1 cellular context compared by ENCODE assay signal in the genomic region with DNA sequence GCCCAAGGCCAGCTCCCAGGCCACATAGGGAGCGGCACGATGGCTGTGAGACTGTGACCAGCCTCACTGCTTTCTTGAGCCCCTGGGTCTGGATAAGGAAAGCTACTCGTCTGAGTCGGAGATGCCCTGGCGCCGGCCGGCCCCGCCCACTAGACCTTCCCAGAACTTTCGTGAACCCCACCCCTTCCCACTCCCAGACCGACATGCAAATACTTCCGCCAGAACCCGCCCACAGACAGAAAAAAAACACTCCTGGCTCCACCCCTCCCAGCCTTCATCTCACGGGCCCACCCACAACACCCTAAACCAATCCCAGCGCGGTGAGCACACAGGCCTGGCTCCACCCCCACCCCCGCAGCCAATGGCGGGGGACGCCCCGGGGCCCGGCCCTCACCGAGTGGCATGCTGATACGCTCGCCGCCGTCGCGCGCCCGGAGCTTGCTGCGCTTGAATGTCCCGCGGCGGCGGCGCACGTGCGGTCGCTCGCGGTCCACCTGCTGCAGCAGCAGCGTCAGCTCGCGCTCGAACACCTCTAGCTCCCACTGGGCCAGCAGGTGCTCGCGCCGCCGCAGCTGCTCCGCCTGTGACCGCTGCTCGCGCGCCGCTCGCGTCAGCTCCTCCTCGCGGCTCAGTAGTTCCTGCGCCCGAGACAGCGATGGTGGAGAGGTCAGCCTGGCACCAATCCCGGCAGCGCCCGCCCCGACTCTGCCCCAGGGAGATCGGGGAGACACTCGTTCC.
TF ChIP-seq lines count a peak whose summit lies in the region.

No MANE protein-coding gene starts in this region.

TF ChIP-seq in SK-N-SH, 30 proteins besides CTCF, POLR2A, EP300 and RAD21:
- TF ChIP-seq SIN3A (IDR thresholded peaks at IDR 0.05; ENCODE audit: borderline replicate concordance, low read depth, low read length), result peak; percentile 77; the same call in 1 of the 2 replicates
- TF ChIP-seq IRF3 (IDR thresholded peaks at IDR 0.05; ENCODE audit: low read depth, low read length), result peak; percentile 30; the same call in 1 of the 2 replicates
- TF ChIP-seq TCF12 (IDR thresholded peaks at IDR 0.05), result no peak
- TF ChIP-seq MXI1 (IDR thresholded peaks at IDR 0.05; ENCODE audit: low read depth, low read length), result peak; percentile 100
- TF ChIP-seq MAX (IDR thresholded peaks at IDR 0.05; ENCODE audit: low read depth), result peak; percentile 94
- TF ChIP-seq RFX5 (IDR thresholded peaks at IDR 0.05; ENCODE audit: low read length), result 0 out of 2 replicates have a peak, but pooled peaks have one; percentile 31
- TF ChIP-seq NRF1 (IDR thresholded peaks at IDR 0.05; ENCODE audit: low read depth, low read length), result 0 out of 2 replicates have a peak, but pooled peaks have one; percentile 16
- no peak for TF ChIP-seq USF2 (IDR thresholded peaks at IDR 0.05; ENCODE audit: borderline replicate concordance, low read depth, low read length)
